29 cellular contexts compared by ENCODE assay signal in genomic region chr5:82523633-82524032, GRCh38.
"Had no signal": no experiment of that assay in that cellular context is flagged by ENCODE, and none has a peak within 500 bp of the region (broad histone marks: within the 10 kb centered on the region; RNA-seq: fewer than 3 reads in every experiment).

No MANE protein-coding gene starts in this region.

- H3K27me3 Mint-ChIP-seq: naive B cell had no signal

- H3K9me3 ChIP-seq: gastroesophageal sphincter, heart left ventricle, mucosa of descending colon, prostate gland, right atrium auricular region, stomach, thyroid gland, vagina had no signal

- H3K4me2 ChIP-seq: smooth muscle cell had no signal

- H3K27ac ChIP-seq: coronary artery, dorsolateral prefrontal cortex, epithelial cell of prostate, foreskin keratinocyte, gastroesophageal sphincter, heart left ventricle, left lung, prostate gland, right atrium auricular region, stomach, thyroid gland, vagina had no signal

- H3K27me3 ChIP-seq: dorsolateral prefrontal cortex, foreskin keratinocyte, gastroesophageal sphincter, heart left ventricle, left lung, right atrium auricular region, stomach, thyroid gland, vagina had no signal

- ATAC-seq: esophagus mucosa; foreskin keratinocyte; gastroesophageal sphincter; heart left ventricle; left cardiac atrium; left lung; mucosa of descending colon; natural killer cell treated with Interleukin-12 subunit alpha and Interleukin-12 subunit beta and Interleukin-15 and Interleukin-18, amount 100 ng/mL, for 72 hours; stimulated activated effector memory CD8-positive, alpha-beta T cell treated with anti-CD3 and anti-CD28 coated beads, Interleukin-12 subunit alpha, Interleukin-12 subunit beta, amount 100 ng/mL, for 72 hours had no signal

- H3K4me1 Mint-ChIP-seq: mesothelial cell of epicardium, naive B cell had no signal

- H3K4me3 Mint-ChIP-seq: mesothelial cell of epicardium; naive B cell; natural killer cell treated with Interleukin-12 subunit alpha and Interleukin-12 subunit beta and Interleukin-15 and Interleukin-18, amount 100 ng/mL, for 72 hours; stimulated activated effector memory CD8-positive, alpha-beta T cell treated with anti-CD3 and anti-CD28 coated beads, Interleukin-12 subunit alpha, Interleukin-12 subunit beta, amount 100 ng/mL, for 72 hours had no signal

- H3K4me3 ChIP-seq: coronary artery, dorsolateral prefrontal cortex, gastroesophageal sphincter, heart left ventricle, left lung, mucosa of descending colon, prostate gland, right atrium auricular region, smooth muscle cell, stomach, thyroid gland, vagina had no signal

- H3K27ac Mint-ChIP-seq: mesothelial cell of epicardium; naive B cell; natural killer cell treated with Interleukin-12 subunit alpha and Interleukin-12 subunit beta and Interleukin-15 and Interleukin-18, amount 100 ng/mL, for 72 hours; stimulated activated effector memory CD8-positive, alpha-beta T cell treated with anti-CD3 and anti-CD28 coated beads, Interleukin-12 subunit alpha, Interleukin-12 subunit beta, amount 100 ng/mL, for 72 hours had no signal

- DNase-seq: dorsolateral prefrontal cortex; effector CD4-positive, alpha-beta T cell; foreskin keratinocyte; heart left ventricle; hippocampal formation; left cardiac atrium; left lung; mesenchymal stem cell; mucosa of descending colon; naive B cell; nucleus accumbens; stimulated activated CD4-positive, alpha-beta T cell treated with anti-CD3 and anti-CD28 coated beads, Interleukin-12 subunit alpha, Interleukin-12 subunit beta, amount 100 ng/mL, for 4 hours; stimulated activated CD4-positive, alpha-beta T cell treated with anti-CD3 and anti-CD28 coated beads, Interleukin-2, amount 100 ng/mL, for 24 hours; stimulated activated CD4-positive, alpha-beta T cell treated with anti-CD3 and anti-CD28 coated beads, Interleukin-4, amount 100 ng/mL, for 24 hours; stimulated activated naive CD4-positive, alpha-beta T cell treated with Interleukin-2 at 50 U/mL for 16 hours; stomach; thyroid gland; trophoblast cell had no signal

- H3K36me3 ChIP-seq: gastroesophageal sphincter, heart left ventricle, left lung, prostate gland, right atrium auricular region, stomach, thyroid gland, vagina had no signal

- H3K36me3 Mint-ChIP-seq: mesothelial cell of epicardium; naive B cell; stimulated activated effector memory CD8-positive, alpha-beta T cell treated with anti-CD3 and anti-CD28 coated beads, Interleukin-12 subunit alpha, Interleukin-12 subunit beta, amount 100 ng/mL, for 72 hours had no signal

- H3K4me1 ChIP-seq: foreskin keratinocyte, gastroesophageal sphincter, heart left ventricle, left lung, prostate gland, right atrium auricular region, stomach, thyroid gland, vagina had no signal
